In genomic region chr12:47223848-47224213, GRCh38 we compare ENCODE assay signal across 9 cellular contexts.
DNase-seq lines count a peak whose midpoint lies in the region; ATAC-seq and TF ChIP-seq lines count a peak whose summit lies in the region.
"Had no signal": no experiment of that assay in that cellular context is flagged by ENCODE, and none has a peak within 500 bp of the region (broad histone marks: within the 10 kb centered on the region; RNA-seq: fewer than 3 reads in every experiment).

No MANE protein-coding gene starts in this region.

- peak overlapping the region; percentile 74 for H3K4me3 Mint-ChIP-seq in activated B cell treated with CpG ODN at 0.5 μM for 24 hours

- H3K4me2 ChIP-seq in hepatocyte (peak overlapping the region; percentile 67), skeletal muscle satellite cell (ENCODE audit: low read length) (peak overlapping the region; percentile 52)

- peaks cover 85% of the 10 kb centered on the region for H3K4me1 Mint-ChIP-seq in activated B cell treated with CpG ODN at 0.5 μM for 24 hours

- no peaks in the 10 kb centered on the region for H4K20me1 ChIP-seq in hepatocyte (ENCODE audit: insufficient read depth, poor library complexity, severe bottlenecking)

- DNase-seq in activated B cell treated with CpG ODN at 0.5 μM for 24 hours, result no peak
- DNase-seq in hepatocyte (ENCODE audit: low spot score), result peak; percentile 64
- no peak for DNase-seq in ureter (ENCODE audit: low spot score)
- no peak for DNase-seq in NCI-H2081 treated with DMSO at 0.1 percent for 48 hours (lab: John Stamatoyannopoulos, UW)
- DNase-seq in SIG-M5 treated with dmso at 0.1 percent for 504 hours (lab: John Stamatoyannopoulos, UW; ENCODE audit: unreplicated experiment), result no peak
- no peak for DNase-seq in UCSD-AML1 (lab: John Stamatoyannopoulos, UW; ENCODE audit: unreplicated experiment)
- DNase-seq: NK-92 treated with Interleukin-12 subunit alpha and Interleukin-12 subunit beta, amount 100 ng/mL, for 24 hours had no signal

- 19% methylated on average over 4 of the region's 4 CpGs for WGBS in hepatocyte (ENCODE audit: low lambda C conversion rate, missing lambda C conversion rate)

- H3K36me3 ChIP-seq in HUES6 (ENCODE audit: control insufficient read depth, insufficient read depth, low read length), result no peaks in the 10 kb centered on the region; the same call in 1 of the 2 replicates
- H3K36me3 ChIP-seq in hepatocyte (replicated peaks; ENCODE audit: insufficient read depth, low read depth), result no peaks in the 10 kb centered on the region
- no peaks in the 10 kb centered on the region for H3K36me3 ChIP-seq in skeletal muscle satellite cell (ENCODE audit: insufficient read depth, low read length)

- H3K27me3 ChIP-seq in HUES6 (ENCODE audit: control insufficient read depth, insufficient read depth, low read length) (no peaks in the 10 kb centered on the region), hepatocyte (no peaks in the 10 kb centered on the region), skeletal muscle satellite cell (ENCODE audit: control insufficient read depth, insufficient read depth, low read length) (no peaks in the 10 kb centered on the region)

- intact Hi-C loops in activated B cell treated with CpG ODN at 0.5 μM for 24 hours (cut with micrococcal nuclease), result loop anchor here (2.0 kb wide), 1 partner anchor 17 kb away; no protein-coding TSS in a partner anchor

- H3K4me3 ChIP-seq in HUES6 (ENCODE audit: low read depth, low read length) (peak overlapping the region; percentile 48), hepatocyte (peak overlapping the region; percentile 12), skeletal muscle satellite cell (ENCODE audit: low read length) (no peak overlapping the region)

- H3K9me3 Mint-ChIP-seq in activated B cell treated with CpG ODN at 0.5 μM for 24 hours, result no peaks in the 10 kb centered on the region

- H3K27me3 Mint-ChIP-seq in activated B cell treated with CpG ODN at 0.5 μM for 24 hours, result no peaks in the 10 kb centered on the region

- H3K9me2 ChIP-seq in hepatocyte (replicated peaks; ENCODE audit: insufficient read depth), result no peaks in the 10 kb centered on the region

- H2AFZ ChIP-seq in hepatocyte, result peak overlapping the region; percentile 53

- H3K27ac ChIP-seq in HUES6 (ENCODE audit: low read depth, low read length) (peak overlapping the region; percentile 91), hepatocyte (peak overlapping the region; percentile 93)

- peak; percentile 33 for ATAC-seq in activated B cell treated with CpG ODN at 0.5 μM for 24 hours (ENCODE audit: low read depth)

- H3K4me1 ChIP-seq in HUES6 (ENCODE audit: control insufficient read depth, insufficient read depth, low read length), result peaks cover 65% of the 10 kb centered on the region
- H3K4me1 ChIP-seq in hepatocyte (ENCODE audit: insufficient read depth), result peaks cover 32% of the 10 kb centered on the region
- H3K4me1 ChIP-seq in skeletal muscle satellite cell (ENCODE audit: control insufficient read depth, insufficient read depth, low read length), result peaks cover 17% of the 10 kb centered on the region

- H3K9me3 ChIP-seq in HUES6 (ENCODE audit: control insufficient read depth, insufficient read depth, low read depth, low read length), result no peaks in the 10 kb centered on the region
- no peaks in the 10 kb centered on the region for H3K9me3 ChIP-seq in hepatocyte (ENCODE audit: low read depth)
- no peaks in the 10 kb centered on the region for H3K9me3 ChIP-seq in skeletal muscle satellite cell (replicated peaks; ENCODE audit: low read length)

- peak overlapping the region; percentile 77 for H3K9ac ChIP-seq in HUES6 (ENCODE audit: low read length)
- peak overlapping the region; percentile 56 for H3K9ac ChIP-seq in skeletal muscle satellite cell (ENCODE audit: low read depth, low read length)

- CTCF ChIA-PET in activated B cell treated with CpG ODN at 0.5 μM for 24 hours (lab: Charles Lee), result interaction anchor here (1.3 kb wide), 1 partner anchor 17 kb away, joined by 5 read pairs; no protein-coding TSS in a partner anchor

- H3K27ac Mint-ChIP-seq in activated B cell treated with CpG ODN at 0.5 μM for 24 hours, result peak overlapping the region; percentile 88

- H3K79me2 ChIP-seq in hepatocyte, result peaks cover 4% of the 10 kb centered on the region

- TF ChIP-seq CTCF in activated B cell treated with CpG ODN at 0.5 μM for 24 hours (IDR thresholded peaks at IDR 0.05), result no peak
- no peak for TF ChIP-seq CTCF in hepatocyte (IDR thresholded peaks at IDR 0.05; ENCODE audit: poor library complexity)

- POLR2A ChIA-PET in activated B cell treated with CpG ODN at 0.5 μM for 24 hours (lab: Charles Lee), result interaction anchor here (1.0 kb wide), 1 partner anchor 10 kb away, joined by 3 read pairs; no protein-coding TSS in a partner anchor

- peaks cover 66% of the 10 kb centered on the region for H3K36me3 Mint-ChIP-seq in activated B cell treated with CpG ODN at 0.5 μM for 24 hours (ENCODE audit: low read depth)
